ENCODE assay signal across 1 cellular context in the genomic region with DNA sequence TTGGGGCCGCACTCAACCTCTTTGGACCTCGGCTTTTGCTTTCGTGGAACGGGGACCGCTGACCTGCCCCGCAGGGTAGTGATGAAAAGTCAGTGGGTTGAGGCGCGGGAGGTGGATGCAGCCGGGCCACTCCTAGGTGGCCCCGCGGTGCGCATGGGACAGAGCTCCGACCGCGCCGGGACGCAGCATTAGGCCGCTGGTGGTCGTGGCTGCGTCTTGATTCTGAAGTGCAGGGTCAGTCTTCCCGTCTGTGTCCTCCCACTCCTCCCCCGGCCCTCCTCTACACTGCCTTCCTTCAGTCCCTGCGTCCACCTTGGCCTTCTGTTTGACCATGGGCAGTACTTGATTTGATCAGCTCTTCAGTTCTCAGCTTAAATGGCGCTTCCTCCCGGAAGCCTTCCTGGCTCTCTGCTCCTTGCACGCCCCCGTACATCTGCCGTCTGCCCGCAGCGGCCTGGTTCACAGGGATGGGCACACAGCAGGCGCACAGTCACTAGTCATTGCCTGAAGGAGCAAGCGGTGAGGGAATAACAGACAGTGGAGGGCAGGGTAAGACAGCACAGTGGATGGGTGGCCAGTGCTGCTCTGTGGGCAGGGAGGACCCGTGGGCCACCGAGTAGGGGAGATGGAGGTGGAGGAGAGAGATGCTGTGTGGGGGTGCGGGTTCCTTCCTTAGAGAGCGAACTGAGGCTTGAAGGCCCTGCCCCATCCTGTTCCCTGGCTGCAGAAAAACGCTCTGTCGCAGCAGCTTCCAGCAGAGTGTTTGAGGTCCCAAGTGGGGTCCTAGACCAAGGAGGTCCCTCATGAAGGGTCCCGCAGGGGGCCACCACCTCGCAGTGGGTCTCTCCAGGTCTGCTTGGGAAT.
TF ChIP-seq lines count a peak whose summit lies in the region.

No MANE protein-coding gene starts in this region.

TF ChIP-seq in WTC11, 78 proteins besides CTCF, POLR2A, EP300 and RAD21 (continued from another document):
- no peak for TF ChIP-seq ZNF532 (CRISPR knock-in tag; IDR thresholded peaks at IDR 0.05; ENCODE audit: borderline replicate concordance)
- TF ChIP-seq CBFB (CRISPR knock-in tag; IDR thresholded peaks at IDR 0.05; ENCODE audit: low read depth): no peak
- no peak for TF ChIP-seq ZNF317 (CRISPR knock-in tag; IDR thresholded peaks at IDR 0.05; ENCODE audit: borderline replicate concordance, low read depth)
- no peak for TF ChIP-seq HMGA2 (CRISPR knock-in tag; IDR thresholded peaks at IDR 0.05)
